In genomic region chr3:179196098-179196497, GRCh38 we compare ENCODE assay signal across 8 cellular contexts. TPM values are rescaled to one million over a fixed set of nuclear protein-coding genes. Genes with fewer than 3 reads are reported as not detected.
A peak's percentile ranks its signal among the peaks of the same experiment; 100 is the strongest.
DNase-seq lines count a peak whose midpoint lies in the region; ATAC-seq and TF ChIP-seq lines count a peak whose summit lies in the region.

No MANE protein-coding gene starts in this region.

- H3K36me3 ChIP-seq in brain microvascular endothelial cell (replicated peaks), result no peaks in the 10 kb centered on the region
- H3K36me3 ChIP-seq in WERI-Rb-1, result no peaks in the 10 kb centered on the region

- H3K4me1 Mint-ChIP-seq in CD4-positive, alpha-beta T cell (ENCODE audit: low read depth), result peaks cover 65% of the 10 kb centered on the region

- H3K9me3 ChIP-seq in CD4-positive, alpha-beta T cell (ENCODE audit: control insufficient read depth, low read length), result no peaks in the 10 kb centered on the region
- no peaks in the 10 kb centered on the region for H3K9me3 ChIP-seq in WERI-Rb-1 (ENCODE audit: severe bottlenecking)

- H3K4me3 ChIP-seq in brain microvascular endothelial cell (ENCODE audit: low read depth, low read length) (no peak overlapping the region), WERI-Rb-1 (ENCODE audit: low read depth, low read length) (no peak overlapping the region)

- H3K27ac ChIP-seq in CD4-positive, alpha-beta T cell (ENCODE audit: low read depth, low read length), result no peak overlapping the region
- H3K27ac ChIP-seq in brain microvascular endothelial cell (peak overlapping the region; percentile 50), WERI-Rb-1 (no peak overlapping the region)

- peak overlapping the region; percentile 81 for H3K27ac Mint-ChIP-seq in CD4-positive, alpha-beta T cell

- H3K27me3 ChIP-seq in CD4-positive, alpha-beta T cell (ENCODE audit: control insufficient read depth, insufficient read depth, low read length), result no peaks in the 10 kb centered on the region
- H3K27me3 ChIP-seq in brain microvascular endothelial cell (replicated peaks), result no peaks in the 10 kb centered on the region
- H3K27me3 ChIP-seq in WERI-Rb-1 (ENCODE audit: insufficient read depth, low read depth, severe bottlenecking), result no peaks in the 10 kb centered on the region

- no peaks in the 10 kb centered on the region for H3K27me3 Mint-ChIP-seq in CD4-positive, alpha-beta T cell

- no peaks in the 10 kb centered on the region for H3K9me3 Mint-ChIP-seq in CD4-positive, alpha-beta T cell

- H3K4me3 Mint-ChIP-seq in CD4-positive, alpha-beta T cell, result peak overlapping the region; percentile 54

- no peak for DNase-seq in CD4-positive, alpha-beta T cell
- DNase-seq in brain microvascular endothelial cell (peak; percentile 81), stromal cell of bone marrow (ENCODE audit: low read depth) (peak; percentile 46), DMS79 (lab: John Stamatoyannopoulos, UW) (no peak), NCI-H1105 treated with DMSO at 0.1 percent for 48 hours (lab: John Stamatoyannopoulos, UW) (no peak), WERI-Rb-1 (no peak)

- no peak for TF ChIP-seq CTCF in CD4-positive, alpha-beta T cell (IDR thresholded peaks at IDR 0.05)
- no peak for TF ChIP-seq CTCF in brain microvascular endothelial cell (IDR thresholded peaks at IDR 0.05; ENCODE audit: low read depth, low read length, missing control alignments)
- no peak for TF ChIP-seq CTCF in WERI-Rb-1 (IDR thresholded peaks at IDR 0.05; ENCODE audit: low read depth, low read length)

- in situ Hi-C loops in brain microvascular endothelial cell (cut with HindIII; ENCODE audit: low pct_ligation_motif_present, low sequenced_read_pairs), result no loop called here

- peaks cover 18% of the 10 kb centered on the region for H3K36me3 Mint-ChIP-seq in CD4-positive, alpha-beta T cell (ENCODE audit: low read depth)

- ATAC-seq in CD4-positive, alpha-beta T cell (ENCODE audit: poor library complexity), result peak; percentile 85
- peak; percentile 69 for ATAC-seq in GM19372 (IDR thresholded peaks at IDR 0.05; ENCODE audit: low read depth, unreplicated experiment)
- ATAC-seq in HG03280 (IDR thresholded peaks at IDR 0.05; ENCODE audit: unreplicated experiment), result peak; percentile 95

- intact Hi-C loops in CD4-positive, alpha-beta T cell (cut with DNase I, micrococcal nuclease), result loop anchor here (1.0 to 10.0 kb wide), 4 partner anchors 44 to 181 kb away; no protein-coding TSS in a partner anchor

- CTCF ChIA-PET in CD4-positive, alpha-beta T cell (lab: Charles Lee), result interaction anchor here (1.1 to 1.7 kb wide), 2 partner anchors 47 to 49 kb away, joined by 3 read pairs; no protein-coding TSS in a partner anchor

- POLR2A ChIA-PET in CD4-positive, alpha-beta T cell (lab: Charles Lee), result interaction anchor here (0.6 to 3.4 kb wide), 5 partner anchors 11 to 48 kb away, joined by 3 to 28 read pairs (median 5); partner anchors contain the start of gene PIK3CA

RNA-seq across cellular contexts. Expression of gene PIK3CA, which starts 47.9 kb away (rescaled TPM):
- 10 to 100 TPM; 57.1 to 63.1 TPM for total RNA-seq in CD4-positive, alpha-beta T cell

RNA-seq across cellular contexts. Expression of gene KCNMB3, which starts 54.8 kb away (rescaled TPM):
- under 1 TPM; 0.58 to 0.70 TPM for total RNA-seq in CD4-positive, alpha-beta T cell

Comparison
In these comparisons a context has a peak if more than half of its experiments do, and no peak if none do; other contexts are left out.
1. DNase-seq: peak in brain microvascular endothelial cell (single experiment) and stromal cell of bone marrow (single experiment); none in CD4-positive, alpha-beta T cell (0 of 10), DMS79 (single experiment), NCI-H1105 treated with DMSO at 0.1 percent for 48 hours (single experiment) and WERI-Rb-1 (single experiment).
2. Peak in every context shown above with its lines, with median percentiles within 50 percentile points of each other: ATAC-seq.